9 cellular contexts compared by ENCODE assay signal in genomic region chr1:226308166-226308722, GRCh38. TPM values are rescaled to one million over a fixed set of nuclear protein-coding genes. Genes with fewer than 3 reads are reported as not detected.
DNase-seq lines count a peak whose midpoint lies in the region; ATAC-seq, FAIRE-seq and TF ChIP-seq lines count a peak whose summit lies in the region.
"Had no signal": no experiment of that assay in that cellular context is flagged by ENCODE, and none has a peak within 500 bp of the region (broad histone marks: within the 10 kb centered on the region; RNA-seq: fewer than 3 reads in every experiment).

No MANE protein-coding gene starts in this region.

- ATAC-seq in GM18870 (IDR thresholded peaks at IDR 0.05; ENCODE audit: unreplicated experiment) (peak; percentile 18), HG03280 (IDR thresholded peaks at IDR 0.05; ENCODE audit: unreplicated experiment) (peak; percentile 9)

- H3F3A ChIP-seq in neural progenitor cell (ENCODE audit: low read depth): peaks cover 42% of the 10 kb centered on the region

- H3K9ac ChIP-seq in endothelial cell of umbilical vein (replicated peaks; ENCODE audit: extremely low read depth, insufficient read depth, low read length) (peak overlapping the region; percentile 90), neural progenitor cell (peak overlapping the region; percentile 98)

- H2AFZ ChIP-seq in endothelial cell of umbilical vein (ENCODE audit: low read depth, low read length): peak overlapping the region; percentile 99
- H2AFZ ChIP-seq in neural progenitor cell (replicated peaks): peak overlapping the region; percentile 98

- H3K27me3 ChIP-seq in endothelial cell of umbilical vein (ENCODE audit: control insufficient read depth in 2 of 2, insufficient read depth in 2 of 2, low read length in 2 of 2) (peaks cover 1 to 2% of the 10 kb centered on the region in 2 experiments), neural progenitor cell (peaks cover 21% of the 10 kb centered on the region)

- peak; percentile 4 for DNase-seq in endothelial cell of umbilical vein (ENCODE audit: low read depth, low spot score)
- DNase-seq in neural progenitor cell (ENCODE audit: low spot score): peak; percentile 5
- no peak for DNase-seq in effector CD4-positive, alpha-beta T cell
- DNase-seq in putamen (ENCODE audit: low spot score): no peak

- CTCF ChIA-PET in endothelial cell of umbilical vein (lab: Charles Lee): interaction anchor here (1.2 to 2.3 kb wide), 5 partner anchors 15 to 107 kb away, joined by 3 to 18 read pairs (median 6); partner anchors contain the start of gene PARP1

- H3K9me3 ChIP-seq in endothelial cell of umbilical vein (replicated peaks; ENCODE audit: control insufficient read depth, insufficient read depth, low read length) (no peaks in the 10 kb centered on the region), neural progenitor cell (ENCODE audit: low read depth) (no peaks in the 10 kb centered on the region)

- H3K27ac ChIP-seq in 22Rv1 (peak overlapping the region; percentile 91), VCaP (peak overlapping the region; percentile 94), endothelial cell of umbilical vein (ENCODE audit: insufficient read depth, low read depth, low read length) (peak overlapping the region; percentile 75), neural progenitor cell (peak overlapping the region; percentile 73)

- H3K27ac Mint-ChIP-seq in neural progenitor cell: peak overlapping the region; percentile 69

- H3K9me3 Mint-ChIP-seq in neural progenitor cell: no peaks in the 10 kb centered on the region

- peak; percentile 44 for FAIRE-seq in endothelial cell of umbilical vein (lab: Jason Lieb, UNC)
- FAIRE-seq: islet of Langerhans had no signal

- TSS peak; percentile 25 for BruUV-seq in endothelial cell of umbilical vein (replicated peaks; lab: Mats Ljungman, UMichigan)

- H3K36me3 ChIP-seq in endothelial cell of umbilical vein (ENCODE audit: control insufficient read depth in 2 of 2, extremely low read depth in 1 of 2, insufficient read depth in 2 of 2, low read length in 2 of 2) (no peaks in the 10 kb centered on the region), neural progenitor cell (no peaks in the 10 kb centered on the region)

- H3K4me3 ChIP-seq in endothelial cell of umbilical vein (replicated peaks in 1 of 3; ENCODE audit: insufficient read depth in 1 of 3, low read depth in 1 of 3, low read length in 3 of 3): peak overlapping the region; percentile 81 to 98 (median 85)
- H3K4me3 ChIP-seq in neural progenitor cell: peak overlapping the region; percentile 100

- peak overlapping the region; percentile 91 for H3K4me2 ChIP-seq in endothelial cell of umbilical vein (ENCODE audit: insufficient read depth, low read length)
- H3K4me2 ChIP-seq in neural progenitor cell: peak overlapping the region; percentile 85

- no peaks in the 10 kb centered on the region for H4K20me1 ChIP-seq in endothelial cell of umbilical vein (replicated peaks; ENCODE audit: control insufficient read depth, extremely low read depth, insufficient read depth, low read length)
- peaks cover 15% of the 10 kb centered on the region for H4K20me1 ChIP-seq in neural progenitor cell (ENCODE audit: low read depth)

- intact Hi-C loops in endothelial cell of umbilical vein (cut with micrococcal nuclease): loop anchor here (2.0 kb wide), 2 partner anchors 25 to 101 kb away; partner anchors contain the start of gene PARP1

- H3K36me3 Mint-ChIP-seq in neural progenitor cell: peaks cover 5% of the 10 kb centered on the region

- H3K79me2 ChIP-seq in endothelial cell of umbilical vein (ENCODE audit: control insufficient read depth, insufficient read depth, low read length): peaks cover 50% of the 10 kb centered on the region
- H3K79me2 ChIP-seq in neural progenitor cell (ENCODE audit: low read depth): peaks cover 57% of the 10 kb centered on the region

- peaks cover 5% of the 10 kb centered on the region for H3K27me3 Mint-ChIP-seq in neural progenitor cell (ENCODE audit: insufficient read depth, low read depth)

- H3K4me1 ChIP-seq in endothelial cell of umbilical vein (ENCODE audit: control insufficient read depth, extremely low read depth, insufficient read depth, low read length) (peaks cover 13% of the 10 kb centered on the region), neural progenitor cell (peaks cover 37% of the 10 kb centered on the region)

- peak overlapping the region; percentile 95 for H3K4me3 Mint-ChIP-seq in neural progenitor cell

- POLR2A ChIA-PET in endothelial cell of umbilical vein (lab: Charles Lee): interaction anchor here (0.9 kb wide), 1 partner anchor 246 kb away, joined by 4 read pairs; the partner anchor contains the start of gene H3-3A

- TF ChIP-seq CTCF in 22Rv1 (IDR thresholded peaks at IDR 0.05) (no peak), VCaP (conservative IDR thresholded peaks at IDR 0.05) (no peak), endothelial cell of umbilical vein (IDR thresholded peaks at IDR 0.05; ENCODE audit: extremely low read depth in 1 of 2, insufficient read depth in 1 of 2, low read depth in 1 of 2, low read length in 2 of 2) (no peak), neural progenitor cell (IDR thresholded peaks at IDR 0.05) (no peak)

- H3K4me1 Mint-ChIP-seq in neural progenitor cell: peaks cover 37% of the 10 kb centered on the region

- H3K9me1 ChIP-seq in endothelial cell of umbilical vein (replicated peaks; ENCODE audit: control insufficient read depth, extremely low read depth, insufficient read depth, low read length): no peaks in the 10 kb centered on the region

- TF ChIP-seq POLR2A in endothelial cell of umbilical vein (IDR thresholded peaks at IDR 0.05; ENCODE audit: low read depth, low read length): no peak

- dilution Hi-C loops in endothelial cell of umbilical vein (cut with MboI; ENCODE audit: extremely low pct_ligation_motif_present, low sequenced_read_pairs): no loop called here

TF ChIP-seq in endothelial cell of umbilical vein, 7 proteins besides CTCF, POLR2A, EP300 and RAD21:
- TF ChIP-seq, protein P1, sequence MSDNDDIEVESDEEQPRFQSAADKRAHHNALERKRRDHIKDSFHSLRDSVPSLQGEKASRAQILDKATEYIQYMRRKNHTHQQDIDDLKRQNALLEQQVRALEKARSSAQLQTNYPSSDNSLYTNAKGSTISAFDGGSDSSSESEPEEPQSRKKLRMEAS (IDR thresholded peaks at IDR 0.05; ENCODE audit: insufficient read depth, insufficient read length): no peak
- TF ChIP-seq EZH2 (IDR thresholded peaks at IDR 0.05; ENCODE audit: borderline replicate concordance, low read depth, low read length, severe bottlenecking) (no peak), MYC (IDR thresholded peaks at IDR 0.05; ENCODE audit: low read depth, low read length) (no peak), POLR2AphosphoS5 (IDR thresholded peaks at IDR 0.05; ENCODE audit: insufficient read depth, low read depth, low read length) (no peak), FOS (IDR thresholded peaks at IDR 0.05; ENCODE audit: borderline replicate concordance, insufficient read depth, low read length) (no peak), JUN (IDR thresholded peaks at IDR 0.05; ENCODE audit: borderline replicate concordance, insufficient read depth, insufficient read length, low read depth) (no peak), GATA2 (IDR thresholded peaks at IDR 0.05; ENCODE audit: insufficient read depth, insufficient read length, low read depth, low read length) (no peak)

RNA-seq across cellular contexts. Expression of gene LIN9, which starts 0.7 kb away (rescaled TPM):
- total RNA-seq in endothelial cell of umbilical vein (7.6 and 9.4 TPM in 2 replicates), neural progenitor cell (ENCODE audit: low replicate concordance) (20.8 and 34.4 TPM in 2 replicates)
- 2.0 and 2.5 TPM in 2 replicates for polyA plus RNA-seq in endothelial cell of umbilical vein
- 3.2 and 3.8 TPM in 2 replicates for polyA plus RNA-seq in endothelial cell of umbilical vein (2011; cell fraction: cytosol; rRNA removed)
- 3.9 and 5.9 TPM in 2 replicates for polyA plus RNA-seq in endothelial cell of umbilical vein (2011; cell fraction: nucleus; rRNA removed)
- 3.2 and 5.6 TPM in 2 replicates for polyA plus RNA-seq in endothelial cell of umbilical vein (2012)
- polyA minus RNA-seq in endothelial cell of umbilical vein: 2.1 and 3.3 TPM in 2 replicates
- 5.7 TPM for polyA minus RNA-seq in endothelial cell of umbilical vein (2011; cell fraction: cytosol; rRNA and poly(A)+ RNA removed)
- polyA minus RNA-seq in endothelial cell of umbilical vein (2011; cell fraction: nucleus; rRNA and poly(A)+ RNA removed): 5.0 and 5.6 TPM in 2 replicates

Comparison
In these comparisons a context has a peak if more than half of its experiments do, and no peak if none do; other contexts are left out.
1. DNase-seq: peak in endothelial cell of umbilical vein (single experiment) and neural progenitor cell (single experiment); none in effector CD4-positive, alpha-beta T cell (single experiment) and putamen (single experiment).
2. Peak in every context shown above with its lines, with median percentiles within 50 percentile points of each other: H3K27ac ChIP-seq.